ENCODE assay signal across 24 cellular contexts in genomic region chr21:33314096-33314495, GRCh38. TPM values are rescaled to one million over a fixed set of nuclear protein-coding genes. Genes with fewer than 3 reads are reported as not detected.
DNase-seq lines count a peak whose midpoint lies in the region; ATAC-seq and TF ChIP-seq lines count a peak whose summit lies in the region.
"Had no signal": no experiment of that assay in that cellular context is flagged by ENCODE, and none has a peak within 500 bp of the region (broad histone marks: within the 10 kb centered on the region; RNA-seq: fewer than 3 reads in every experiment).

No MANE protein-coding gene starts in this region.

- no peaks in the 10 kb centered on the region for H3K4me1 ChIP-seq in vagina
- H3K4me1 ChIP-seq in upper lobe of right lung: no peaks in the 10 kb centered on the region
- H3K4me1 ChIP-seq: left ventricle myocardium inferior had no signal

- peak; percentile 35 for DNase-seq in AG20443 (ENCODE audit: low spot score)
- peak; percentile 62 for DNase-seq in LHCN-M2 (ENCODE audit: low read depth)
- peak; percentile 80 for DNase-seq in astrocyte of the hippocampus (ENCODE audit: low read depth, low spot score)
- DNase-seq in non-pigmented ciliary epithelial cell (ENCODE audit: low read depth): peak; percentile 78
- no peak for DNase-seq in vagina (ENCODE audit: extremely low spot score in 2 of 2)
- no peak for DNase-seq in upper lobe of right lung
- DNase-seq: activated CD4-positive, alpha-beta T cell treated with anti-CD3 and anti-CD28 coated beads, Interleukin-2, amount 50 U/mL, for 4 hours; activated naive CD4-positive, alpha-beta T cell treated with anti-CD3 and anti-CD28 coated beads for 36 hours; amygdala; CD4-positive, alpha-beta T cell; central memory CD4-positive, alpha-beta T cell; dermis blood vessel endothelial cell; HCEC 1CT; left ventricle myocardium inferior; naive thymus-derived CD8-positive, alpha-beta T cell; NCI-H1417 treated with DMSO at 0.1 percent for 48 hours; NCI-H2081 treated with DMSO at 0.1 percent for 48 hours; NCI-H345; NCI-H748 treated with DMSO at 0.1 percent for 48 hours; occipital lobe; RPMI8226; stimulated activated naive CD8-positive, alpha-beta T cell treated with anti-CD3 and anti-CD28 coated beads, Interleukin-15, amount 100 ng/mL, for 72 hours; T-cell had no signal

- H3K27ac ChIP-seq in vagina (no peak overlapping the region), upper lobe of right lung (no peak overlapping the region)
- H3K27ac ChIP-seq: left ventricle myocardium inferior had no signal

- H3K36me3 ChIP-seq in vagina (no peaks in the 10 kb centered on the region), upper lobe of right lung (no peaks in the 10 kb centered on the region)
- H3K36me3 ChIP-seq: left ventricle myocardium inferior had no signal

- H3K27me3 ChIP-seq in vagina: no peaks in the 10 kb centered on the region
- H3K27me3 ChIP-seq in upper lobe of right lung: no peaks in the 10 kb centered on the region

- TF ChIP-seq CTCF in vagina (IDR thresholded peaks at IDR 0.05) (no peak), upper lobe of right lung (IDR thresholded peaks at IDR 0.05) (no peak)

- no peak for ATAC-seq in HG02588 (IDR thresholded peaks at IDR 0.05; ENCODE audit: unreplicated experiment)
- ATAC-seq in upper lobe of right lung: no peak
- ATAC-seq: naive thymus-derived CD8-positive, alpha-beta T cell; stimulated activated naive CD8-positive, alpha-beta T cell treated with anti-CD3 and anti-CD28 coated beads, Interleukin-15, amount 100 ng/mL, for 72 hours; T-cell had no signal

- no peak overlapping the region for H3K4me3 ChIP-seq in vagina
- H3K4me3 ChIP-seq in upper lobe of right lung: no peak overlapping the region
- H3K4me3 ChIP-seq: left ventricle myocardium inferior had no signal

- intact Hi-C loops in vagina (cut with DNase I) (no loop called here), upper lobe of right lung (cut with DNase I) (no loop called here)

- no peaks in the 10 kb centered on the region for H3K9me3 ChIP-seq in vagina
- no peaks in the 10 kb centered on the region for H3K9me3 ChIP-seq in upper lobe of right lung

- no peak for TF ChIP-seq POLR2A in vagina (IDR thresholded peaks at IDR 0.05)

RNA-seq across cellular contexts. Expression of gene IFNAR1, which starts 10.7 kb away (rescaled TPM):
- 13.4 and 20.3 TPM in 2 replicates for total RNA-seq in LHCN-M2 (2014; rRNA removed)
- 13.0 TPM for polyA plus RNA-seq in LHCN-M2 (2012)
- total RNA-seq in vagina: 20.4 TPM
- 72.1 TPM for total RNA-seq in upper lobe of right lung

RNA-seq across cellular contexts. Expression of gene IL10RB, which starts 47.9 kb away (rescaled TPM):
- 38.5 and 40.7 TPM in 2 replicates for total RNA-seq in LHCN-M2 (2014; rRNA removed)
- 31.3 TPM for polyA plus RNA-seq in LHCN-M2 (2012)
- 31.7 TPM for total RNA-seq in vagina
- total RNA-seq in upper lobe of right lung: 47.1 TPM

Comparison
In these comparisons a context has a peak if more than half of its experiments do, and no peak if none do; other contexts are left out.
1. DNase-seq: peak in AG20443 (single experiment), LHCN-M2 (single experiment), astrocyte of the hippocampus (single experiment) and non-pigmented ciliary epithelial cell (single experiment); none in vagina (0 of 2) and upper lobe of right lung (single experiment).